Comparison of ENCODE assay signal across 8 cellular contexts in genomic region chr2:108612514-108613183, GRCh38.
DNase-seq lines count a peak whose midpoint lies in the region; ATAC-seq and TF ChIP-seq lines count a peak whose summit lies in the region.

No MANE protein-coding gene starts in this region.

- H3K27me3 Mint-ChIP-seq in activated CD8-positive, alpha-beta T cell treated with anti-CD3 and anti-CD28 coated beads for 36 hours = no peaks in the 10 kb centered on the region

- no peaks in the 10 kb centered on the region for H3K36me3 Mint-ChIP-seq in activated CD8-positive, alpha-beta T cell treated with anti-CD3 and anti-CD28 coated beads for 36 hours (ENCODE audit: low read depth)

- peak; percentile 76 for DNase-seq in activated CD8-positive, alpha-beta T cell treated with anti-CD3 and anti-CD28 coated beads for 36 hours
- DNase-seq in lung (ENCODE audit: low spot score) (peak; percentile 43), hippocampal formation (lab: John Stamatoyannopoulos, UW) (no peak), psoas muscle (no peak), medulla oblongata (ENCODE audit: extremely low spot score) (no peak), NCI-H524 (lab: John Stamatoyannopoulos, UW) (no peak)

- CTCF ChIA-PET in activated CD8-positive, alpha-beta T cell treated with anti-CD3 and anti-CD28 coated beads for 36 hours (lab: Charles Lee) = interaction anchor here (0.9 to 10.4 kb wide), 5 partner anchors 8 to 162 kb away, joined by 3 to 120 read pairs (median 7); no protein-coding TSS in a partner anchor

- H3K4me3 ChIP-seq in lung (no peak overlapping the region), psoas muscle (no peak overlapping the region)

- H3K36me3 ChIP-seq in lung (ENCODE audit: control insufficient read depth in 2 of 2, insufficient read depth in 2 of 2, low read length in 2 of 2) (no peaks in the 10 kb centered on the region), psoas muscle (ENCODE audit: insufficient read depth in 1 of 2, low read depth in 1 of 2) (no peaks in the 10 kb centered on the region)

- H3K4me1 Mint-ChIP-seq in activated CD8-positive, alpha-beta T cell treated with anti-CD3 and anti-CD28 coated beads for 36 hours (ENCODE audit: low read depth) = peaks cover 59% of the 10 kb centered on the region

- WGBS in lung, 2 donors = 61 to 72% methylated on average over 10 of the region's 10 CpGs
- 87 to 90% (median 89%) methylated on average over 10 of the region's 10 CpGs for WGBS in psoas muscle, 3 donors

- no peak overlapping the region for H3K4me3 Mint-ChIP-seq in activated CD8-positive, alpha-beta T cell treated with anti-CD3 and anti-CD28 coated beads for 36 hours

- TF ChIP-seq CTCF in activated CD8-positive, alpha-beta T cell treated with anti-CD3 and anti-CD28 coated beads for 36 hours (IDR thresholded peaks at IDR 0.05) = no peak
- no peak for TF ChIP-seq CTCF in lung (IDR thresholded peaks at IDR 0.05; ENCODE audit: control extremely low read depth, extremely low read depth)
- TF ChIP-seq CTCF in psoas muscle (IDR thresholded peaks at IDR 0.05) = no peak

- ATAC-seq in GM19043 (IDR thresholded peaks at IDR 0.05; ENCODE audit: low read depth, unreplicated experiment) (peak; percentile 70), HG03066 (IDR thresholded peaks at IDR 0.05; ENCODE audit: low read depth, unreplicated experiment) (peak; percentile 79), lung (ENCODE audit: insufficient read depth, low FRiP score) (peak; percentile 30), psoas muscle (no peak)
- ATAC-seq in activated CD8-positive, alpha-beta T cell treated with anti-CD3 and anti-CD28 coated beads for 36 hours = peak; percentile 76

- POLR2A ChIA-PET in activated CD8-positive, alpha-beta T cell treated with anti-CD3 and anti-CD28 coated beads for 36 hours (lab: Charles Lee) = interaction anchor here (1.0 to 1.8 kb wide), 4 partner anchors 12 to 19 kb away, joined by 3 to 6 read pairs (median 4); no protein-coding TSS in a partner anchor

- H3K27ac ChIP-seq in lung (ENCODE audit: low read depth in 1 of 2, low read length in 1 of 2) (peak overlapping the region in 1 of 2 donors; percentile 73), psoas muscle (no peak overlapping the region)

- H3K9me3 ChIP-seq in lung (ENCODE audit: control insufficient read depth in 2 of 2, insufficient read depth in 1 of 2, low read length in 1 of 2) (no peaks in the 10 kb centered on the region), psoas muscle (no peaks in the 10 kb centered on the region)

- H3K9me3 Mint-ChIP-seq in activated CD8-positive, alpha-beta T cell treated with anti-CD3 and anti-CD28 coated beads for 36 hours = no peaks in the 10 kb centered on the region

- peaks cover 20 to 21% of the 10 kb centered on the region in 2 donors for H3K4me1 ChIP-seq in lung (ENCODE audit: control insufficient read depth in 2 of 2, insufficient read depth in 2 of 2, low read length in 2 of 2)
- peaks cover 30% of the 10 kb centered on the region for H3K4me1 ChIP-seq in psoas muscle

- H3K27me3 ChIP-seq in lung (ENCODE audit: control insufficient read depth, insufficient read depth) (no peaks in the 10 kb centered on the region), psoas muscle (ENCODE audit: insufficient read depth in 3 of 3, low read length in 2 of 3) (no peaks in the 10 kb centered on the region)

- peak overlapping the region; percentile 80 for H3K27ac Mint-ChIP-seq in activated CD8-positive, alpha-beta T cell treated with anti-CD3 and anti-CD28 coated beads for 36 hours

- intact Hi-C loops in activated CD8-positive, alpha-beta T cell treated with anti-CD3 and anti-CD28 coated beads for 36 hours (cut with micrococcal nuclease) = no loop called here
- intact Hi-C loops in psoas muscle (cut with DNase I) = no loop called here

Comparison
In these comparisons a context has a peak if more than half of its experiments do, and no peak if none do; other contexts are left out.
1. ATAC-seq: peak in GM19043 (single experiment), HG03066 (single experiment), activated CD8-positive, alpha-beta T cell treated with anti-CD3 and anti-CD28 coated beads for 36 hours (single experiment) and lung (single experiment); none in psoas muscle (0 of 4).
2. DNase-seq: peak in activated CD8-positive, alpha-beta T cell treated with anti-CD3 and anti-CD28 coated beads for 36 hours (single experiment) and lung (single experiment); none in hippocampal formation (0 of 2), psoas muscle (0 of 2), medulla oblongata (single experiment) and NCI-H524 (0 of 2).